Comparison of ENCODE assay signal across 13 cellular contexts in genomic region chr11:36453678-36454077, GRCh38. TPM values are rescaled to one million over a fixed set of nuclear protein-coding genes. Genes with fewer than 3 reads are reported as not detected.
DNase-seq lines count a peak whose midpoint lies in the region; ATAC-seq and TF ChIP-seq lines count a peak whose summit lies in the region.
"Had no signal": no experiment of that assay in that cellular context is flagged by ENCODE, and none has a peak within 500 bp of the region (broad histone marks: within the 10 kb centered on the region; RNA-seq: fewer than 3 reads in every experiment).

No MANE protein-coding gene starts in this region.

- CTCF ChIA-PET in naive thymus-derived CD4-positive, alpha-beta T cell (lab: Charles Lee): no interaction called here

- peaks cover 0 to 2% (median 0%) of the 10 kb centered on the region in 11 donors for H3K9me3 Mint-ChIP-seq in naive thymus-derived CD4-positive, alpha-beta T cell

- H4K20me1 ChIP-seq in KMS-11 (ENCODE audit: insufficient read depth): no peaks in the 10 kb centered on the region

- TF ChIP-seq CTCF in KMS-11 (conservative IDR thresholded peaks at IDR 0.05; ENCODE audit: low read depth, low read length) (no peak), VCaP (conservative IDR thresholded peaks at IDR 0.05) (no peak), omental fat pad (IDR thresholded peaks at IDR 0.05) (no peak)

- peak; percentile 21 for DNase-seq in GF-D8 (lab: John Stamatoyannopoulos, UW)
- DNase-seq in naive thymus-derived CD4-positive, alpha-beta T cell: no peak
- no peak for DNase-seq in SHP77 (lab: John Stamatoyannopoulos, UW)
- no peak for DNase-seq in omental fat pad (ENCODE audit: low spot score)
- DNase-seq in cerebellar nuclear complex (lab: John Stamatoyannopoulos, UW): no peak
- DNase-seq: activated CD8-positive, alpha-beta memory T cell treated with anti-CD3 and anti-CD28 coated beads, Interleukin-2, amount 50 U/mL, for 4 hours; central memory CD4-positive, alpha-beta T cell; NCI-H1105 treated with DMSO at 0.1 percent for 48 hours; nucleus accumbens had no signal

- H3K27me3 Mint-ChIP-seq in naive thymus-derived CD4-positive, alpha-beta T cell: no peaks in the 10 kb centered on the region

- intact Hi-C loops in naive thymus-derived CD4-positive, alpha-beta T cell (cut with micrococcal nuclease): loop anchor here in 1 of 2 donors (5.0 kb wide), 1 partner anchor 46 kb away; no protein-coding TSS in a partner anchor

- POLR2A ChIA-PET in naive thymus-derived CD4-positive, alpha-beta T cell (lab: Charles Lee): no interaction called here

- H3K4me1 ChIP-seq in KMS-11 (ENCODE audit: low read depth, poor library complexity, severe bottlenecking): peaks cover 69% of the 10 kb centered on the region
- peaks cover 28 to 41% of the 10 kb centered on the region in 2 donors for H3K4me1 ChIP-seq in naive thymus-derived CD4-positive, alpha-beta T cell (ENCODE audit: control insufficient read depth in 2 of 2, insufficient read depth in 2 of 2, low read length in 2 of 2)

- peak overlapping the region; percentile 96 for H3K4me2 ChIP-seq in KMS-11

- H3K9ac ChIP-seq in KMS-11: no peak overlapping the region

- ATAC-seq in naive thymus-derived CD4-positive, alpha-beta T cell: peak; percentile 67
- no peak for ATAC-seq in HG03378 (IDR thresholded peaks at IDR 0.05; ENCODE audit: unreplicated experiment)
- no peak for ATAC-seq in omental fat pad (ENCODE audit: low FRiP score)

- H3K27ac ChIP-seq in KMS-11 (no peak overlapping the region), VCaP (peak overlapping the region; percentile 68)
- H3K27ac ChIP-seq in naive thymus-derived CD4-positive, alpha-beta T cell (ENCODE audit: low read depth, low read length): no peak overlapping the region

- H3K4me3 ChIP-seq in KMS-11 (IDR thresholded peaks at IDR 0.05; ENCODE audit: insufficient read depth, low read depth, low read length): no peak overlapping the region
- no peak overlapping the region for H3K4me3 ChIP-seq in naive thymus-derived CD4-positive, alpha-beta T cell (ENCODE audit: low read length)
- H3K4me3 ChIP-seq: Peyer's patch had no signal

- H3K79me2 ChIP-seq in KMS-11 (ENCODE audit: insufficient read depth, low read depth): no peaks in the 10 kb centered on the region

- H3K4me1 Mint-ChIP-seq in naive thymus-derived CD4-positive, alpha-beta T cell: peaks cover 24 to 48% (median 42%) of the 10 kb centered on the region in 7 donors

- H3K36me3 Mint-ChIP-seq in naive thymus-derived CD4-positive, alpha-beta T cell: peaks cover 0 to 20% (median 0%) of the 10 kb centered on the region in 5 donors

- peak overlapping the region; percentile 6; the same call in 1 of the 2 replicates for H2AFZ ChIP-seq in KMS-11 (ENCODE audit: low read depth)

- H3K9me3 ChIP-seq in naive thymus-derived CD4-positive, alpha-beta T cell (ENCODE audit: control insufficient read depth in 2 of 3, low read length in 3 of 3): no peaks in the 10 kb centered on the region
- H3K9me3 ChIP-seq: Peyer's patch had no signal

- H3K36me3 ChIP-seq in KMS-11 (ENCODE audit: insufficient read depth): no peaks in the 10 kb centered on the region
- H3K36me3 ChIP-seq in naive thymus-derived CD4-positive, alpha-beta T cell (ENCODE audit: control insufficient read depth in 2 of 3, insufficient read depth in 3 of 3, low read length in 3 of 3): peaks cover 0 to 9% (median 0%) of the 10 kb centered on the region in 3 experiments

- no peak overlapping the region for H3K4me3 Mint-ChIP-seq in naive thymus-derived CD4-positive, alpha-beta T cell

- peak overlapping the region in 3 of 9 donors; percentile 11 to 26 (median 16) for H3K27ac Mint-ChIP-seq in naive thymus-derived CD4-positive, alpha-beta T cell

- H3K27me3 ChIP-seq in KMS-11 (ENCODE audit: insufficient read depth, low read depth): no peaks in the 10 kb centered on the region
- no peaks in the 10 kb centered on the region for H3K27me3 ChIP-seq in naive thymus-derived CD4-positive, alpha-beta T cell (ENCODE audit: control insufficient read depth in 2 of 2, insufficient read depth in 2 of 2, low read length in 2 of 2)
- H3K27me3 ChIP-seq: Peyer's patch had no signal

RNA-seq across cellular contexts. Expression of gene TRAF6, which starts 56.4 kb away (rescaled TPM):
- 10 to 100 TPM; 14.7 to 22.2 (median 20.6) TPM for total RNA-seq in naive thymus-derived CD4-positive, alpha-beta T cell
- 1 to 10 TPM; 7.9 to 9.6 TPM for polyA plus RNA-seq in naive thymus-derived CD4-positive, alpha-beta T cell
- 10 to 100 TPM; 10.1 to 17.5 (median 13.9) TPM for total RNA-seq in omental fat pad
